Comparison of ENCODE assay signal across 29 cellular contexts in genomic region chr18:35062408-35062807, GRCh38.
"Had no signal": no experiment of that assay in that cellular context is flagged by ENCODE, and none has a peak within 500 bp of the region (broad histone marks: within the 10 kb centered on the region; RNA-seq: fewer than 3 reads in every experiment).

No MANE protein-coding gene starts in this region.

- H3K4me1 Mint-ChIP-seq: activated CD4-positive, alpha-beta memory T cell treated with anti-CD3 and anti-CD28 coated beads, Interleukin-2, amount 10 ng/mL, durations not matched to agents 7 days and 5 days; activated naive CD4-positive, alpha-beta T cell treated with anti-CD3 and anti-CD28 coated beads, Interleukin-2, amount 10 ng/mL, durations not matched to agents 7 days and 5 days had no signal

- ATAC-seq: activated naive CD4-positive, alpha-beta T cell treated with anti-CD3 and anti-CD28 coated beads, Interleukin-2, amount 50 U/mL, for 72 hours; activated T-cell treated with anti-CD3 and anti-CD28 coated beads, Interleukin-2, amount 50 U/mL, for 72 hours; effector memory CD8-positive, alpha-beta T cell; foreskin keratinocyte; gastroesophageal sphincter; WTC11 had no signal

- H3K4me1 ChIP-seq: breast epithelium, foreskin keratinocyte had no signal

- H3K4me3 Mint-ChIP-seq: activated CD4-positive, alpha-beta memory T cell treated with anti-CD3 and anti-CD28 coated beads, Interleukin-2, amount 10 ng/mL, durations not matched to agents 7 days and 5 days; activated CD4-positive, alpha-beta T cell treated with anti-CD3 and anti-CD28 coated beads, Interleukin-2, amount 10 ng/mL, durations not matched to agents 7 days and 5 days; activated naive CD4-positive, alpha-beta T cell treated with anti-CD3 and anti-CD28 coated beads, Interleukin-2, amount 10 ng/mL, durations not matched to agents 7 days and 5 days; activated naive CD8-positive, alpha-beta T cell treated with anti-CD3 and anti-CD28 coated beads, Interleukin-2, amount 10 ng/mL, durations not matched to agents 7 days and 5 days; activated T-cell treated with anti-CD3 and anti-CD28 coated beads, Interleukin-2, amount 50 U/mL, for 24 hours; activated T-cell treated with anti-CD3 and anti-CD28 coated beads, Interleukin-2, amount 50 U/mL, for 72 hours; effector memory CD8-positive, alpha-beta T cell; WTC11 had no signal

- DNase-seq: activated CD4-positive, alpha-beta memory T cell treated with anti-CD3 and anti-CD28 coated beads, Interleukin-2, amount 10 ng/mL, durations not matched to agents 7 days and 5 days; activated CD4-positive, alpha-beta T cell treated with anti-CD3 and anti-CD28 coated beads for 1 hour; activated CD4-positive, alpha-beta T cell treated with anti-CD3 and anti-CD28 coated beads for 4 hours; activated CD4-positive, alpha-beta T cell treated with anti-CD3 and anti-CD28 coated beads, Interleukin-2, amount 10 ng/mL, durations not matched to agents 7 days and 5 days; activated CD4-positive, alpha-beta T cell treated with anti-CD3 and anti-CD28 coated beads, Interleukin-2, amount 50 U/mL, for 4 hours; activated CD8-positive, alpha-beta memory T cell treated with anti-CD3 and anti-CD28 coated beads, Interleukin-2, amount 50 U/mL, for 48 hours; activated gamma-delta T cell; activated naive CD4-positive, alpha-beta T cell; activated naive CD4-positive, alpha-beta T cell treated with anti-CD3 and anti-CD28 coated beads, Interleukin-2, amount 10 ng/mL, durations not matched to agents 7 days and 5 days; activated naive CD8-positive, alpha-beta T cell treated with anti-CD3 and anti-CD28 coated beads, Interleukin-2, amount 10 ng/mL, durations not matched to agents 7 days and 5 days; activated T-cell treated with anti-CD3 and anti-CD28 coated beads for 4 hours; activated T-cell treated with anti-CD3 and anti-CD28 coated beads, Interleukin-2, amount 50 U/mL, for 24 hours; activated T-cell treated with anti-CD3 and anti-CD28 coated beads, Interleukin-2, amount 50 U/mL, for 72 hours; cortex of kidney; dermis blood vessel endothelial cell; effector CD4-positive, alpha-beta T cell; effector memory CD8-positive, alpha-beta T cell; erythroblast; foreskin keratinocyte; T-helper 2 cell had no signal

- H3K9me3 ChIP-seq: ascending aorta, breast epithelium, esophagus muscularis mucosa, gastroesophageal sphincter had no signal

- H3K4me3 ChIP-seq: ascending aorta, breast epithelium, cardiac muscle cell, esophagus muscularis mucosa, gastroesophageal sphincter had no signal

- H3K9me3 Mint-ChIP-seq: activated CD4-positive, alpha-beta memory T cell treated with anti-CD3 and anti-CD28 coated beads, Interleukin-2, amount 10 ng/mL, durations not matched to agents 7 days and 5 days; activated CD4-positive, alpha-beta T cell treated with anti-CD3 and anti-CD28 coated beads, Interleukin-2, amount 10 ng/mL, durations not matched to agents 7 days and 5 days; activated naive CD4-positive, alpha-beta T cell treated with anti-CD3 and anti-CD28 coated beads, Interleukin-2, amount 10 ng/mL, durations not matched to agents 7 days and 5 days; activated naive CD4-positive, alpha-beta T cell treated with anti-CD3 and anti-CD28 coated beads, Interleukin-2, amount 50 U/mL, for 72 hours; activated naive CD8-positive, alpha-beta T cell treated with anti-CD3 and anti-CD28 coated beads, Interleukin-2, amount 10 ng/mL, durations not matched to agents 7 days and 5 days; activated T-cell treated with anti-CD3 and anti-CD28 coated beads, Interleukin-2, amount 50 U/mL, for 24 hours; activated T-cell treated with anti-CD3 and anti-CD28 coated beads, Interleukin-2, amount 50 U/mL, for 72 hours; brain; effector memory CD8-positive, alpha-beta T cell; WTC11 had no signal

- H3K36me3 ChIP-seq: ascending aorta, breast epithelium, cardiac muscle cell, esophagus muscularis mucosa, gastroesophageal sphincter had no signal

- H3K27me3 Mint-ChIP-seq: activated CD4-positive, alpha-beta memory T cell treated with anti-CD3 and anti-CD28 coated beads, Interleukin-2, amount 10 ng/mL, durations not matched to agents 7 days and 5 days; activated CD4-positive, alpha-beta T cell treated with anti-CD3 and anti-CD28 coated beads, Interleukin-2, amount 10 ng/mL, durations not matched to agents 7 days and 5 days; activated naive CD4-positive, alpha-beta T cell treated with anti-CD3 and anti-CD28 coated beads, Interleukin-2, amount 10 ng/mL, durations not matched to agents 7 days and 5 days; activated naive CD8-positive, alpha-beta T cell treated with anti-CD3 and anti-CD28 coated beads, Interleukin-2, amount 10 ng/mL, durations not matched to agents 7 days and 5 days; activated T-cell treated with anti-CD3 and anti-CD28 coated beads, Interleukin-2, amount 50 U/mL, for 24 hours; brain; effector memory CD8-positive, alpha-beta T cell had no signal

- H3K36me3 Mint-ChIP-seq: activated naive CD4-positive, alpha-beta T cell treated with anti-CD3 and anti-CD28 coated beads, Interleukin-2, amount 10 ng/mL, durations not matched to agents 7 days and 5 days; activated naive CD4-positive, alpha-beta T cell treated with anti-CD3 and anti-CD28 coated beads, Interleukin-2, amount 50 U/mL, for 72 hours; WTC11 had no signal

- H3K27ac ChIP-seq: ascending aorta, breast epithelium, cardiac muscle cell, esophagus muscularis mucosa, foreskin keratinocyte, gastroesophageal sphincter, VCaP had no signal

- H3K27ac Mint-ChIP-seq: activated CD4-positive, alpha-beta memory T cell treated with anti-CD3 and anti-CD28 coated beads, Interleukin-2, amount 10 ng/mL, durations not matched to agents 7 days and 5 days; activated CD4-positive, alpha-beta T cell treated with anti-CD3 and anti-CD28 coated beads, Interleukin-2, amount 10 ng/mL, durations not matched to agents 7 days and 5 days; activated naive CD4-positive, alpha-beta T cell treated with anti-CD3 and anti-CD28 coated beads, Interleukin-2, amount 10 ng/mL, durations not matched to agents 7 days and 5 days; activated naive CD8-positive, alpha-beta T cell treated with anti-CD3 and anti-CD28 coated beads, Interleukin-2, amount 10 ng/mL, durations not matched to agents 7 days and 5 days; activated T-cell treated with anti-CD3 and anti-CD28 coated beads, Interleukin-2, amount 50 U/mL, for 24 hours; activated T-cell treated with anti-CD3 and anti-CD28 coated beads, Interleukin-2, amount 50 U/mL, for 72 hours had no signal

- H3K27me3 ChIP-seq: ascending aorta, breast epithelium, cardiac muscle cell, esophagus muscularis mucosa, foreskin keratinocyte, gastroesophageal sphincter had no signal
